ENCODE assay signal across 9 cellular contexts in genomic region chr3:39147711-39148115, GRCh38. TPM values are rescaled to one million over a fixed set of nuclear protein-coding genes. Genes with fewer than 3 reads are reported as not detected.
DNase-seq lines count a peak whose midpoint lies in the region; ATAC-seq and TF ChIP-seq lines count a peak whose summit lies in the region.
"Had no signal": no experiment of that assay in that cellular context is flagged by ENCODE, and none has a peak within 500 bp of the region (broad histone marks: within the 10 kb centered on the region; RNA-seq: fewer than 3 reads in every experiment).

No MANE protein-coding gene starts in this region.

- ATAC-seq in GM18907 (IDR thresholded peaks at IDR 0.05; ENCODE audit: unreplicated experiment): peak; percentile 36
- peak; percentile 27 for ATAC-seq in HG03460 (IDR thresholded peaks at IDR 0.05; ENCODE audit: unreplicated experiment)
- no peak for ATAC-seq in gastroesophageal sphincter

- 32 to 33% methylated on average over 1 to 2 of the region's 4 CpGs for WGBS in gastroesophageal sphincter (ENCODE audit: low coverage in 1 of 2), 2 donors

- H3K9ac ChIP-seq in skeletal muscle tissue (ENCODE audit: low read depth in 1 of 3, low read length in 3 of 3): peak overlapping the region in 2 of 3 donors; percentile 66 to 76

- H3K4me3 ChIP-seq in AG10803 (ENCODE audit: low read length) (peak overlapping the region; percentile 41), gastroesophageal sphincter (peak overlapping the region in 1 of 2 donors; percentile 18), skeletal muscle tissue (ENCODE audit: low read length in 3 of 3) (peak overlapping the region in 2 of 3 donors; percentile 37 to 65)

- H3K36me3 ChIP-seq in gastroesophageal sphincter (peaks cover 0 to 40% of the 10 kb centered on the region in 2 donors), skeletal muscle tissue (ENCODE audit: control insufficient read depth in 3 of 3, insufficient read depth in 3 of 3, low read length in 3 of 3) (peaks cover 36 to 38% (median 37%) of the 10 kb centered on the region in 3 donors)

- TF ChIP-seq CTCF in AG10803 (conservative IDR thresholded peaks at IDR 0.05; ENCODE audit: low read length): no peak
- TF ChIP-seq CTCF in gastroesophageal sphincter (IDR thresholded peaks at IDR 0.05): no peak

- TF ChIP-seq POLR2A in gastroesophageal sphincter (IDR thresholded peaks at IDR 0.05): no peak

- H3K4me1 ChIP-seq in gastroesophageal sphincter (peaks cover 11 to 90% (median 59%) of the 10 kb centered on the region in 3 donors), skeletal muscle tissue (ENCODE audit: control insufficient read depth in 3 of 3, insufficient read depth in 3 of 3, low read length in 3 of 3) (peaks cover 75 to 85% (median 83%) of the 10 kb centered on the region in 3 donors)

- no peak for TF ChIP-seq EP300 in gastroesophageal sphincter (IDR thresholded peaks at IDR 0.05)

- peak; percentile 45 for DNase-seq in AG10803 (ENCODE audit: low read depth)
- peak; percentile 52 to 65 for DNase-seq in activated CD4-positive, alpha-beta T cell treated with anti-CD3 and anti-CD28 coated beads, Interleukin-2, amount 50 U/mL, for 48 hours
- DNase-seq in NCI-H345 (lab: John Stamatoyannopoulos, UW): no peak
- no peak for DNase-seq in iPS-NIHi11 (ENCODE audit: low spot score)

- H3K27ac ChIP-seq in gastroesophageal sphincter (peak overlapping the region; percentile 52 to 100 (median 99)), skeletal muscle tissue (ENCODE audit: low read depth, low read length) (peak overlapping the region; percentile 99)

- no peaks in the 10 kb centered on the region for H3K27me3 ChIP-seq in gastroesophageal sphincter
- H3K27me3 ChIP-seq in skeletal muscle tissue (ENCODE audit: control insufficient read depth in 3 of 3, insufficient read depth in 3 of 3, low read length in 3 of 3): no peaks in the 10 kb centered on the region

- no peaks in the 10 kb centered on the region for H3K9me3 ChIP-seq in gastroesophageal sphincter
- H3K9me3 ChIP-seq in skeletal muscle tissue (ENCODE audit: control insufficient read depth in 3 of 3, low read length in 3 of 3): no peaks in the 10 kb centered on the region

RNA-seq across cellular contexts. Expression of gene CSRNP1, which starts 5.7 kb away (rescaled TPM):
- 10 to 100 TPM; 30.4 to 59.0 (median 40.8) TPM for total RNA-seq in gastroesophageal sphincter
- 8.9 TPM for total RNA-seq in skeletal muscle tissue

RNA-seq across cellular contexts. Expression of gene TTC21A, which starts 40.2 kb away (rescaled TPM):
- total RNA-seq in gastroesophageal sphincter: 1 to 10 TPM in 3 of 4 donors, under 1 TPM in 1; 0.54 to 8.5 (median 5.0) TPM
- 1.0 TPM for total RNA-seq in skeletal muscle tissue

RNA-seq across cellular contexts. Expression of gene GORASP1, which starts 40.3 kb away (rescaled TPM):
- total RNA-seq in gastroesophageal sphincter: 10 to 100 TPM; 48.5 to 82.5 (median 76.8) TPM
- total RNA-seq in skeletal muscle tissue: 11.5 TPM

RNA-seq across cellular contexts. Expression of gene XIRP1, which starts 44.7 kb away (rescaled TPM):
- total RNA-seq in gastroesophageal sphincter (under 1 TPM in 1 of 4 donors, not detected in 3; 0.40 TPM), skeletal muscle tissue (30.8 TPM)
- total RNA-seq: pulmonary artery endothelial cell had no signal

Comparison
In these comparisons a context has a peak if more than half of its experiments do, and no peak if none do; other contexts are left out.
1. DNase-seq: peak in AG10803 (single experiment) and activated CD4-positive, alpha-beta T cell treated with anti-CD3 and anti-CD28 coated beads, Interleukin-2, amount 50 U/mL, for 48 hours (2 of 2); none in NCI-H345 (single experiment) and iPS-NIHi11 (single experiment).